22 cellular contexts compared by ENCODE assay signal in genomic region chr1:16092097-16092922, GRCh38. TPM values are rescaled to one million over a fixed set of nuclear protein-coding genes. Genes with fewer than 3 reads are reported as not detected.
DNase-seq lines count a peak whose midpoint lies in the region; ATAC-seq, FAIRE-seq and TF ChIP-seq lines count a peak whose summit lies in the region.
"Had no signal": no experiment of that assay in that cellular context is flagged by ENCODE, and none has a peak within 500 bp of the region (broad histone marks: within the 10 kb centered on the region; RNA-seq: fewer than 3 reads in every experiment).

No MANE protein-coding gene starts in this region.

- TF ChIP-seq POLR2A in esophagus squamous epithelium (IDR thresholded peaks at IDR 0.05), result no peak
- TF ChIP-seq POLR2A in GM12891 (IDR thresholded peaks at IDR 0.05; ENCODE audit: low read depth, low read length), result no peak

- H3K9me2 ChIP-seq in Karpas-422 (replicated peaks; ENCODE audit: insufficient read depth, low read length), result no peaks in the 10 kb centered on the region

- H3K79me2 ChIP-seq in Karpas-422 (ENCODE audit: low read length), result no peaks in the 10 kb centered on the region

- whole genome bisulfite sequencing in esophagus squamous epithelium, 2 donors, result 61 to 73% methylated on average over 7 to 17 of the region's 18 CpGs

- peak; percentile 34 for DNase-seq in Karpas-422
- peak; percentile 86 for DNase-seq in chondrocyte (ENCODE audit: low spot score)
- no peak for DNase-seq in esophagus squamous epithelium (lab: John Stamatoyannopoulos, UW)
- peak; percentile 26 for DNase-seq in retina
- DNase-seq in activated CD4-positive, alpha-beta T cell treated with anti-CD3 and anti-CD28 coated beads, Interleukin-2, amount 50 U/mL, for 1 hour, result no peak
- no peak for DNase-seq in posterior vena cava (ENCODE audit: low spot score)
- DNase-seq in GM12891 (ENCODE audit: insufficient read length, low spot score), result no peak
- DNase-seq: Caco-2; CD4-positive, alpha-beta T cell; GDM1; MG63; NCI-H1092; NCI-H1436 treated with DMSO at 0.1 percent for 48 hours; NCI-H2029 treated with DMSO at 0.1 percent for 48 hours; NCI-H2171 treated with DMSO at 0.1 percent for 48 hours; NCI-H446 treated with DMSO at 0.1 percent for 48 hours had no signal

- H3K4me1 ChIP-seq in Karpas-422 (ENCODE audit: low read length) (peaks cover 11% of the 10 kb centered on the region), esophagus squamous epithelium (peaks cover 33 to 57% (median 36%) of the 10 kb centered on the region in 3 donors)
- H3K4me1 ChIP-seq: A549 had no signal

- H3K9ac ChIP-seq in Karpas-422 (ENCODE audit: low read length), result no peak overlapping the region

- no peak overlapping the region for H3K27ac Mint-ChIP-seq in chondrocyte (ENCODE audit: unreplicated experiment)
- H3K27ac Mint-ChIP-seq: CD4-positive, alpha-beta T cell; GM23338 had no signal

- H3K27me3 Mint-ChIP-seq in chondrocyte (ENCODE audit: low read depth), result peaks cover 4% of the 10 kb centered on the region
- H3K27me3 Mint-ChIP-seq: CD4-positive, alpha-beta T cell had no signal

- TF ChIP-seq CTCF in chondrocyte (IDR thresholded peaks at IDR 0.05), result no peak
- TF ChIP-seq CTCF in esophagus squamous epithelium (IDR thresholded peaks at IDR 0.05), result no peak

- H3K9me3 Mint-ChIP-seq in chondrocyte (ENCODE audit: low read depth), result no peaks in the 10 kb centered on the region
- H3K9me3 Mint-ChIP-seq: CD4-positive, alpha-beta T cell; GM23338 had no signal

- H3K4me2 ChIP-seq in Karpas-422 (ENCODE audit: low read depth, low read length, poor library complexity, severe bottlenecking), result no peak overlapping the region
- H3K4me2 ChIP-seq: A549, GM23338 had no signal

- no peak overlapping the region for H3K27ac ChIP-seq in Karpas-422 (ENCODE audit: low read length)
- peak overlapping the region; percentile 22 to 76 (median 50) for H3K27ac ChIP-seq in esophagus squamous epithelium
- H3K27ac ChIP-seq: A549 had no signal

- H3K9me3 ChIP-seq in Karpas-422 (ENCODE audit: low read length) (no peaks in the 10 kb centered on the region), esophagus squamous epithelium (no peaks in the 10 kb centered on the region)
- H3K9me3 ChIP-seq: A549, Caco-2, MG63 had no signal

- H3K4me1 Mint-ChIP-seq in chondrocyte (ENCODE audit: low read depth), result peaks cover 4% of the 10 kb centered on the region

- no peak overlapping the region for H2AFZ ChIP-seq in Karpas-422 (ENCODE audit: low read length)
- H2AFZ ChIP-seq: GM23338 had no signal

- no peak overlapping the region for H3K4me3 Mint-ChIP-seq in chondrocyte (ENCODE audit: unreplicated experiment)
- H3K4me3 Mint-ChIP-seq: CD4-positive, alpha-beta T cell; GM23338 had no signal

- no peaks in the 10 kb centered on the region for H3K27me3 ChIP-seq in Karpas-422 (ENCODE audit: low read length)
- peaks cover 0 to 8% (median 0%) of the 10 kb centered on the region in 4 donors for H3K27me3 ChIP-seq in esophagus squamous epithelium
- H3K27me3 ChIP-seq: MG63 had no signal

- H3K36me3 Mint-ChIP-seq in chondrocyte (ENCODE audit: low read depth), result no peaks in the 10 kb centered on the region

- no peaks in the 10 kb centered on the region for H3K36me3 ChIP-seq in Karpas-422 (ENCODE audit: insufficient read depth, low read length)
- no peaks in the 10 kb centered on the region for H3K36me3 ChIP-seq in esophagus squamous epithelium
- H3K36me3 ChIP-seq: MG63 had no signal

- FAIRE-seq in GM12891 (lab: Jason Lieb, UNC), result no peak
- FAIRE-seq: A549, GM19239, RCC 7860 had no signal

- no peak overlapping the region for H3K4me3 ChIP-seq in Karpas-422 (ENCODE audit: low read length)
- H3K4me3 ChIP-seq in esophagus squamous epithelium, result no peak overlapping the region
- H3K4me3 ChIP-seq: A549, GM23338, MG63 had no signal

- H4K20me1 ChIP-seq in Karpas-422 (ENCODE audit: insufficient read depth, low read depth, low read length), result peaks cover 3% of the 10 kb centered on the region; the same call in 1 of the 2 replicates

- intact Hi-C loops in esophagus squamous epithelium (cut with DNase I), result no loop called here
- intact Hi-C loops in posterior vena cava (cut with DNase I), result no loop called here

- ATAC-seq in GM19395 (IDR thresholded peaks at IDR 0.05; ENCODE audit: unreplicated experiment), result no peak
- ATAC-seq: A549, Right ventricle myocardium inferior had no signal

TF ChIP-seq in GM12891, 5 proteins besides CTCF, POLR2A, EP300 and RAD21:
- no peak for TF ChIP-seq POU2F2 (IDR thresholded peaks at IDR 0.05; ENCODE audit: low read depth, low read length)
- TF ChIP-seq PAX5 (IDR thresholded peaks at IDR 0.05; ENCODE audit: insufficient read depth, low read length, severe bottlenecking), result no peak
- no peak for TF ChIP-seq POLR2AphosphoS5 (IDR thresholded peaks at IDR 0.05; ENCODE audit: low read depth, low read length)
- TF ChIP-seq TAF1 (IDR thresholded peaks at IDR 0.05; ENCODE audit: low read depth, low read length), result no peak
- no peak for TF ChIP-seq SPI1 (IDR thresholded peaks at IDR 0.05; ENCODE audit: low read depth, low read length)

RNA-seq across cellular contexts. Expression of gene FAM131C, which starts 18.9 kb away (rescaled TPM):
- not detected in 2 replicates for total RNA-seq in Karpas-422 (2014; rRNA removed; shearing (Covaris generic); ENCODE audit: low replicate concordance)
- total RNA-seq in chondrocyte (0.24 to 0.72 TPM (median 0.70 TPM) in 3 replicates), esophagus squamous epithelium (1 to 10 TPM in 2 of 4 donors, not detected in 2; 1.6 to 4.5 TPM), posterior vena cava (1 to 10 TPM in 1 of 2 donors, under 1 TPM in 1; 0.88 to 1.2 TPM)
- not detected for polyA plus RNA-seq in GM12891 (2012; ENCODE audit: low read depth, missing spikeins)
- total RNA-seq: CD4-positive, alpha-beta T cell had no signal

RNA-seq across cellular contexts. Expression of gene CLCNKB, which starts 48.7 kb away (rescaled TPM):
- total RNA-seq in Karpas-422 (2014; rRNA removed; shearing (Covaris generic); ENCODE audit: low replicate concordance), result not detected in 2 replicates
- total RNA-seq in chondrocyte (0.57 to 0.69 TPM in 2 of 3 replicates, not detected in the other), esophagus squamous epithelium (not detected), posterior vena cava (under 1 TPM; 0.62 to 0.88 TPM)
- not detected for polyA plus RNA-seq in GM12891 (2012; ENCODE audit: low read depth, missing spikeins)
- total RNA-seq: Caco-2; CD4-positive, alpha-beta T cell had no signal

Comparison
In these comparisons a context has a peak if more than half of its experiments do, and no peak if none do; other contexts are left out.
1. DNase-seq: peak in Karpas-422 (single experiment), chondrocyte (single experiment) and retina (single experiment); none in esophagus squamous epithelium (single experiment), activated CD4-positive, alpha-beta T cell treated with anti-CD3 and anti-CD28 coated beads, Interleukin-2, amount 50 U/mL, for 1 hour (single experiment), posterior vena cava (single experiment) and GM12891 (single experiment).